Comparison of ENCODE assay signal across 10 cellular contexts in genomic region chr7:98922392-98923107, GRCh38. TPM values are rescaled to one million over a fixed set of nuclear protein-coding genes. Genes with fewer than 3 reads are reported as not detected.
DNase-seq lines count a peak whose midpoint lies in the region; ATAC-seq and TF ChIP-seq lines count a peak whose summit lies in the region.
"Had no signal": no experiment of that assay in that cellular context is flagged by ENCODE, and none has a peak within 500 bp of the region (broad histone marks: within the 10 kb centered on the region; RNA-seq: fewer than 3 reads in every experiment).

No MANE protein-coding gene starts in this region.

- no peak for TF ChIP-seq POLR2A in thyroid gland (IDR thresholded peaks at IDR 0.05)

- TF ChIP-seq CTCF in lung (IDR thresholded peaks at IDR 0.05; ENCODE audit: control extremely low read depth, extremely low read depth) (no peak), thyroid gland (IDR thresholded peaks at IDR 0.05) (no peak)

- H3K4me3 ChIP-seq in lung = no peak overlapping the region
- no peak overlapping the region for H3K4me3 ChIP-seq in thyroid gland (replicated peaks in 1 of 3)

- H3K4me1 ChIP-seq in lung (ENCODE audit: control insufficient read depth in 2 of 2, insufficient read depth in 2 of 2, low read length in 2 of 2) (peaks cover 0 to 2% of the 10 kb centered on the region in 2 donors), thyroid gland (no peaks in the 10 kb centered on the region)

- CTCF ChIA-PET in HEK293T (lab: Yijun Ruan, JAX) = no interaction called here
- CTCF ChIA-PET in activated CD4-positive, alpha-beta memory T cell treated with anti-CD3 and anti-CD28 coated beads for 36 hours (lab: Charles Lee) = interaction anchor here (1.7 kb wide), 1 partner anchor 13 kb away, joined by 4 read pairs; no protein-coding TSS in a partner anchor

- H3K27me3 ChIP-seq in lung (ENCODE audit: control insufficient read depth, insufficient read depth) = no peaks in the 10 kb centered on the region
- no peaks in the 10 kb centered on the region for H3K27me3 ChIP-seq in thyroid gland

- H3K9me3 ChIP-seq in lung (ENCODE audit: control insufficient read depth in 2 of 2, insufficient read depth in 1 of 2, low read length in 1 of 2) = no peaks in the 10 kb centered on the region
- H3K9me3 ChIP-seq in thyroid gland = no peaks in the 10 kb centered on the region

- intact Hi-C loops in thyroid gland (cut with DNase I) = no loop called here
- intact Hi-C loops in activated CD4-positive, alpha-beta memory T cell treated with anti-CD3 and anti-CD28 coated beads for 36 hours (cut with micrococcal nuclease) = no loop called here

- POLR2A ChIA-PET in HEK293T (lab: Yijun Ruan, JAX) = no interaction called here
- POLR2A ChIA-PET in activated CD4-positive, alpha-beta memory T cell treated with anti-CD3 and anti-CD28 coated beads for 36 hours (lab: Charles Lee) = interaction anchor here (0.8 kb wide), 1 partner anchor 9 kb away, joined by 3 read pairs; no protein-coding TSS in a partner anchor

- DNase-seq in AG08395 (ENCODE audit: low spot score) (peak; percentile 71), HUDEP-2 (lab: John Stamatoyannopoulos, UW; ENCODE audit: unreplicated experiment in 76 of 76) (peak in 71 of 76 experiments; percentile 5 to 85 (median 52)), brain pericyte (ENCODE audit: low read depth, low spot score) (peak; percentile 27), lung (ENCODE audit: low spot score) (peak; percentile 67), thyroid gland (no peak), HEK293T (ENCODE audit: extremely low spot score) (no peak), T-helper 1 cell (no peak)
- DNase-seq in activated CD4-positive, alpha-beta memory T cell treated with anti-CD3 and anti-CD28 coated beads for 36 hours = no peak
- DNase-seq: NCI-H526 treated with DMSO at 0.1 percent for 48 hours had no signal

- no peak overlapping the region for H3K27ac Mint-ChIP-seq in activated CD4-positive, alpha-beta memory T cell treated with anti-CD3 and anti-CD28 coated beads for 36 hours

- H3K36me3 ChIP-seq in lung (ENCODE audit: control insufficient read depth in 2 of 2, insufficient read depth in 2 of 2, low read length in 2 of 2) (peaks cover 28 to 51% of the 10 kb centered on the region in 2 donors), thyroid gland (peaks cover 75 to 79% of the 10 kb centered on the region in 2 donors)

- 70 to 82% methylated on average over 12 of the region's 12 CpGs for WGBS in lung, 2 donors
- 86 to 89% methylated on average over 12 of the region's 12 CpGs for WGBS in thyroid gland, 2 donors

- no peaks in the 10 kb centered on the region for H3K4me1 Mint-ChIP-seq in activated CD4-positive, alpha-beta memory T cell treated with anti-CD3 and anti-CD28 coated beads for 36 hours (ENCODE audit: low read depth)

- H3K9me3 Mint-ChIP-seq in activated CD4-positive, alpha-beta memory T cell treated with anti-CD3 and anti-CD28 coated beads for 36 hours = no peaks in the 10 kb centered on the region

- no peak overlapping the region for H3K4me3 Mint-ChIP-seq in activated CD4-positive, alpha-beta memory T cell treated with anti-CD3 and anti-CD28 coated beads for 36 hours

- H3K27ac ChIP-seq in lung (ENCODE audit: low read depth in 1 of 2, low read length in 1 of 2) = peak overlapping the region in 1 of 2 donors; percentile 61
- H3K27ac ChIP-seq in thyroid gland = no peak overlapping the region

- H3K27me3 Mint-ChIP-seq in activated CD4-positive, alpha-beta memory T cell treated with anti-CD3 and anti-CD28 coated beads for 36 hours = no peaks in the 10 kb centered on the region

- peak; percentile 80 for ATAC-seq in lung (ENCODE audit: insufficient read depth, low FRiP score)

- peaks cover 61% of the 10 kb centered on the region for H3K36me3 Mint-ChIP-seq in activated CD4-positive, alpha-beta memory T cell treated with anti-CD3 and anti-CD28 coated beads for 36 hours

TF ChIP-seq in HEK293T, 16 proteins besides CTCF, POLR2A, EP300 and RAD21:
- TF ChIP-seq SUZ12 (IDR thresholded peaks at IDR 0.05) (no peak), BHLHE40 (IDR thresholded peaks at IDR 0.05; ENCODE audit: borderline replicate concordance) (no peak), L3MBTL2 (conservative IDR thresholded peaks at IDR 0.05) (no peak), ZNF384 (IDR thresholded peaks at IDR 0.05) (no peak), NFRKB (IDR thresholded peaks at IDR 0.05) (no peak), ARNT (IDR thresholded peaks at IDR 0.05) (no peak), LEF1 (IDR thresholded peaks at IDR 0.05; ENCODE audit: borderline replicate concordance) (no peak), PKNOX1 (IDR thresholded peaks at IDR 0.05) (no peak), ELF4 (IDR thresholded peaks at IDR 0.05) (no peak), FOXA1 (IDR thresholded peaks at IDR 0.05) (no peak), FOXM1 (IDR thresholded peaks at IDR 0.05; ENCODE audit: borderline replicate concordance) (no peak), FOXK2 (IDR thresholded peaks at IDR 0.05) (no peak), HDGF (IDR thresholded peaks at IDR 0.05; ENCODE audit: borderline replicate concordance) (no peak), CTBP1 (IDR thresholded peaks at IDR 0.05; ENCODE audit: borderline replicate concordance) (no peak), TARDBP (IDR thresholded peaks at IDR 0.05) (no peak), SP1 (IDR thresholded peaks at IDR 0.05) (no peak)

RNA-seq across cellular contexts. Expression of gene TRRAP, which starts 44.2 kb away (rescaled TPM):
- total RNA-seq in lung (10 to 100 TPM; 32.6 to 43.1 TPM), thyroid gland (10 to 100 TPM; 43.5 to 72.6 (median 52.2) TPM)
- 1 to 10 TPM; 8.3 to 9.3 TPM for polyA plus RNA-seq in lung
- 10 to 100 TPM; 44.3 to 48.7 TPM for total RNA-seq in activated CD4-positive, alpha-beta memory T cell treated with anti-CD3 and anti-CD28 coated beads for 36 hours

RNA-seq across cellular contexts. Expression of gene TMEM130, which starts 52.7 kb away (rescaled TPM):
- 1 to 10 TPM in 1 of 2 donors, under 1 TPM in 1; 0.43 to 1.5 TPM for total RNA-seq in lung
- polyA plus RNA-seq in lung = under 1 TPM; 0.34 to 0.77 TPM
- under 1 TPM in 3 of 4 donors, not detected in 1; 0.22 to 0.81 (median 0.63) TPM for total RNA-seq in thyroid gland
- total RNA-seq in activated CD4-positive, alpha-beta memory T cell treated with anti-CD3 and anti-CD28 coated beads for 36 hours = not detected
- total RNA-seq: activated CD8-positive, alpha-beta memory T cell treated with anti-CD3 and anti-CD28 coated beads for 36 hours had no signal

Comparison
In these comparisons a context has a peak if more than half of its experiments do, and no peak if none do; other contexts are left out.
1. DNase-seq: peak in AG08395 (single experiment), HUDEP-2 (71 of 76), brain pericyte (single experiment) and lung (single experiment); none in thyroid gland (0 of 2), HEK293T (single experiment), activated CD4-positive, alpha-beta memory T cell treated with anti-CD3 and anti-CD28 coated beads for 36 hours (single experiment) and T-helper 1 cell (0 of 5).